8 cellular contexts compared by ENCODE assay signal in genomic region chr1:55215194-55216021, GRCh38. TPM values are rescaled to one million over a fixed set of nuclear protein-coding genes. Genes with fewer than 3 reads are reported as not detected.
A peak's percentile ranks its signal among the peaks of the same experiment; 100 is the strongest.
DNase-seq lines count a peak whose midpoint lies in the region; ATAC-seq and TF ChIP-seq lines count a peak whose summit lies in the region.

USP24 (minus strand) TSS chr1:55215364; CDS start chr1:55215113, 251 bp downstream.

- H3K79me2 ChIP-seq in DND-41 (ENCODE audit: insufficient read depth, low read length) = peaks cover 59% of the 10 kb centered on the region
- peaks cover 38% of the 10 kb centered on the region for H3K79me2 ChIP-seq in neural cell (replicated peaks; ENCODE audit: insufficient read depth, low read length)

- H3K27ac ChIP-seq in DND-41 (ENCODE audit: low read length) (peak within 1 kb of the TSS; percentile 93), RWPE2 (ENCODE audit: poor library complexity, severe bottlenecking) (peak within 1 kb of the TSS; percentile 68), neural cell (ENCODE audit: low read length) (peak within 1 kb of the TSS; percentile 82), stomach (peak within 1 kb of the TSS; percentile 94 to 98 (median 96))

- H3K4me1 ChIP-seq in DND-41 (ENCODE audit: insufficient read depth, low read length) (peaks cover 45% of the 10 kb centered on the region), RWPE2 (ENCODE audit: insufficient read depth, poor library complexity, severe bottlenecking) (peaks cover 24% of the 10 kb centered on the region), stomach (peaks cover 25 to 64% (median 50%) of the 10 kb centered on the region in 4 donors)

- H4K20me1 ChIP-seq in DND-41 (ENCODE audit: insufficient read depth, low read length) (peaks cover 21% of the 10 kb centered on the region; the same call in 1 of the 2 replicates), neural cell (ENCODE audit: insufficient read depth) (no peaks in the 10 kb centered on the region)

- ATAC-seq in DND-41 (ENCODE audit: insufficient read depth, low read depth) (peak; percentile 89), GM21619 (IDR thresholded peaks at IDR 0.05; ENCODE audit: unreplicated experiment) (peak; percentile 69), RWPE2 (ENCODE audit: low read depth) (peak; percentile 84)

- TF ChIP-seq RAD21 in Ishikawa (IDR thresholded peaks at IDR 0.05; ENCODE audit: low read depth) (no peak), neural cell (conservative IDR thresholded peaks at IDR 0.05) (peak; percentile 22)

- peaks cover 5% of the 10 kb centered on the region for H3F3A ChIP-seq in neural cell (ENCODE audit: insufficient read depth, low read length, poor library complexity, severe bottlenecking)

- intact Hi-C loops in stomach (cut with DNase I; ENCODE audit: low total_unique reads) = no loop called here

- no peaks in the 10 kb centered on the region for H3K9me2 ChIP-seq in neural cell (ENCODE audit: insufficient read depth, low read length)

- H2AFZ ChIP-seq in DND-41 (ENCODE audit: low read depth, low read length) (peak within 1 kb of the TSS; percentile 94), neural cell (ENCODE audit: low read depth, low read length) (peak within 1 kb of the TSS; percentile 86)

- H3K9me3 ChIP-seq in DND-41 (ENCODE audit: insufficient read depth, low read length, severe bottlenecking) (no peaks in the 10 kb centered on the region), RWPE2 (ENCODE audit: severe bottlenecking) (no peaks in the 10 kb centered on the region), neural cell (ENCODE audit: low read length) (no peaks in the 10 kb centered on the region), stomach (no peaks in the 10 kb centered on the region)

- H3K9ac ChIP-seq in DND-41 (ENCODE audit: low read depth, low read length) (peak within 1 kb of the TSS; percentile 99), neural cell (ENCODE audit: low read length) (peak within 1 kb of the TSS; percentile 86)

- H3K4me3 ChIP-seq in DND-41 (ENCODE audit: low read depth in 1 of 2, low read length in 2 of 2) (peak within 1 kb of the TSS; percentile 34 to 66), RWPE2 (ENCODE audit: severe bottlenecking) (peak within 1 kb of the TSS; percentile 96), fibroblast of villous mesenchyme (ENCODE audit: low read depth, low read length) (peak within 1 kb of the TSS; percentile 85), neural cell (ENCODE audit: low read length) (peak within 1 kb of the TSS; percentile 89), stomach (peak within 1 kb of the TSS; percentile 75 to 87 (median 82))

- WGBS in stomach, 5 donors = 0 to 5% (median 0%) methylated on average over 10 to 96 of the region's 96 CpGs

- TF ChIP-seq POLR2A in stomach (IDR thresholded peaks at IDR 0.05) = peak in 1 of 4 donors; percentile 57

- TF ChIP-seq EP300 in Ishikawa (IDR thresholded peaks at IDR 0.05; ENCODE audit: borderline replicate concordance) (peak; percentile 41), neural cell (conservative IDR thresholded peaks at IDR 0.05; ENCODE audit: poor library complexity, severe bottlenecking) (peak; percentile 48), stomach (IDR thresholded peaks at IDR 0.05) (no peak)

- TF ChIP-seq CTCF in DND-41 (IDR thresholded peaks at IDR 0.05; ENCODE audit: borderline replicate concordance, extremely low read depth, low read length, poor library complexity, severe bottlenecking) (no peak), RWPE2 (IDR thresholded peaks at IDR 0.05; ENCODE audit: poor library complexity, severe bottlenecking) (no peak), fibroblast of villous mesenchyme (IDR thresholded peaks at IDR 0.05; ENCODE audit: insufficient read depth, low read depth, low read length) (no peak), neural cell (IDR thresholded peaks at IDR 0.05; ENCODE audit: poor library complexity, severe bottlenecking) (no peak), stomach (IDR thresholded peaks at IDR 0.05) (no peak)

- H3K36me3 ChIP-seq in DND-41 (ENCODE audit: insufficient read depth, low read length) (peaks cover 13% of the 10 kb centered on the region; the same call in 1 of the 2 replicates), RWPE2 (ENCODE audit: low read depth) (peaks cover 12% of the 10 kb centered on the region), neural cell (ENCODE audit: insufficient read depth, low read length) (no peaks in the 10 kb centered on the region), stomach (no peaks in the 10 kb centered on the region)

- H3K27me3 ChIP-seq in DND-41 (ENCODE audit: insufficient read depth, low read length, poor library complexity) (no peaks in the 10 kb centered on the region), RWPE2 (ENCODE audit: insufficient read depth, poor library complexity, severe bottlenecking) (no peaks in the 10 kb centered on the region), neural cell (ENCODE audit: insufficient read depth, low read depth, low read length) (no peaks in the 10 kb centered on the region), stomach (no peaks in the 10 kb centered on the region)

- H3K4me2 ChIP-seq in DND-41 (ENCODE audit: insufficient read depth, low read length) (peak within 1 kb of the TSS; percentile 65), neural cell (ENCODE audit: low read length) (peak within 1 kb of the TSS; percentile 81)

- DNase-seq in DND-41 = peak; percentile 84
- DNase-seq in RWPE2 (ENCODE audit: low spot score) = peak; percentile 67
- DNase-seq in activated effector memory CD4-positive, alpha-beta T cell treated with anti-CD3 and anti-CD28 coated beads, Interleukin-2, amount 50 U/mL, for 16 hours = peak; percentile 94
- peak; percentile 72 for DNase-seq in fibroblast of villous mesenchyme (ENCODE audit: low read depth)
- DNase-seq in stomach = peak; percentile 91

TF ChIP-seq in Ishikawa, 13 proteins besides CTCF, POLR2A, EP300 and RAD21 (continues in another document):
- TF ChIP-seq ZBTB7A (IDR thresholded peaks at IDR 0.05; ENCODE audit: low read depth) (0 out of 2 replicates have a peak, but pooled peaks have one; percentile 71), TEAD4 (IDR thresholded peaks at IDR 0.05) (no peak), YY1 (IDR thresholded peaks at IDR 0.05; ENCODE audit: low read depth) (peak; percentile 95), REST (IDR thresholded peaks at IDR 0.05; ENCODE audit: low read depth) (no peak), EGR1 (IDR thresholded peaks at IDR 0.05) (peak; percentile 22; the same call in 1 of the 2 replicates)

TF ChIP-seq in neural cell, 6 proteins besides CTCF, POLR2A, EP300 and RAD21:
- peak; percentile 71 for TF ChIP-seq TAF1 (IDR thresholded peaks at IDR 0.05; ENCODE audit: low read depth)
- peak; percentile 56 for TF ChIP-seq POLR2AphosphoS5 (IDR thresholded peaks at IDR 0.05)
- peak; percentile 87 for TF ChIP-seq MXI1 (conservative IDR thresholded peaks at IDR 0.05; ENCODE audit: poor library complexity, severe bottlenecking)
- no peak for TF ChIP-seq EZH2 (IDR thresholded peaks at IDR 0.05; ENCODE audit: borderline replicate concordance, insufficient read depth, low read length, poor library complexity, severe bottlenecking)
- peak; percentile 27 for TF ChIP-seq SMC3 (conservative IDR thresholded peaks at IDR 0.05; ENCODE audit: poor library complexity)
- peak; percentile 73 for TF ChIP-seq REST (IDR thresholded peaks at IDR 0.05; ENCODE audit: borderline replicate concordance)

RNA-seq across cellular contexts. Expression of gene USP24, which starts in this region (rescaled TPM):
- 40.6 and 44.0 TPM in 2 replicates for total RNA-seq in fibroblast of villous mesenchyme
- 29.5 and 32.5 TPM in 2 replicates for polyA plus RNA-seq in neural cell
- 107 and 121 TPM in 2 replicates for polyA minus RNA-seq in neural cell
- 100 to 1,000 TPM in 1 of 5 donors, 10 to 100 TPM in 4; 15.9 to 114 (median 40.6) TPM for total RNA-seq in stomach
- polyA plus RNA-seq in stomach = 1 to 10 TPM; 5.5 to 7.1 (median 6.0) TPM

Comparison
In these comparisons a context has a peak if more than half of its experiments do, and no peak if none do; other contexts are left out.
1. Peak in every context shown above with its lines: DNase-seq, ATAC-seq, H3K4me3 ChIP-seq and H3K27ac ChIP-seq.